1 cellular context compared by ENCODE assay signal in genomic region chrX:117985241-117985640, GRCh38.
TF ChIP-seq lines count a peak whose summit lies in the region.

No MANE protein-coding gene starts in this region.

TF ChIP-seq in WTC11, 78 proteins besides CTCF, POLR2A, EP300 and RAD21 (continued from another document):
- TF ChIP-seq ZNF512 (CRISPR knock-in tag; IDR thresholded peaks at IDR 0.05; ENCODE audit: borderline replicate concordance): no peak
- no peak for TF ChIP-seq HMGA2 (CRISPR knock-in tag; IDR thresholded peaks at IDR 0.05)
TF ChIP-seq in WTC11: peak in this region for 0.
